ENCODE assay signal across 1 cellular context in genomic region chr1:211332839-211333238, GRCh38.
TF ChIP-seq lines count a peak whose summit lies in the region.

No MANE protein-coding gene starts in this region.

TF ChIP-seq in HEK293, 187 proteins besides CTCF, POLR2A, EP300 and RAD21 (continued from another document):
- TF ChIP-seq ZNF362 (tag by site-specific recombination; IDR thresholded peaks at IDR 0.05) (no peak), ZNF266 (tag by site-specific recombination; IDR thresholded peaks at IDR 0.05; ENCODE audit: low read depth) (peak; percentile 94), PRDM10 (tag by site-specific recombination; IDR thresholded peaks at IDR 0.05) (0 out of 2 replicates have a peak, but pooled peaks have one; percentile 35), IKZF3 (tag by site-specific recombination; IDR thresholded peaks at IDR 0.05) (no peak), TCF7L2 (IDR thresholded peaks at IDR 0.05; ENCODE audit: borderline replicate concordance, low read depth, low read length) (no peak)
